Comparison of ENCODE assay signal across 24 cellular contexts in the genomic region with DNA sequence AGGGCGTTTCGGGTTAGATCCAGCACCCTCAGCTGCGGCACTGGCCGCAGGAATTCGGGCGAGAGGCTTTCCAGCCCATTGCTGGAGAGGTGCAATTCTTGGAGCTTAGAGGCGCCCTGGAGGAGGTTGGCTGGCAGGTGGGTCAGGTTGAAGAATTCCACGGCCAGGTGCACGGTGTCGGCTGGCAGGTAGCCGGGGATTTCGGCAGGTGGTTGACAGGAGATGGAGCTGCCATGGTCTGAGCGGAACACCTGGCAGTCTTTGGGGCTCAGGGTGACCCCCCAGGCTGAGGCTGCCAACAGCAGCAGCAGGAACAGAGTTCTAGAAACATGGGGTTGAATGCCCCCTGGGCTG. TPM values are rescaled to one million over a fixed set of nuclear protein-coding genes. Genes with fewer than 3 reads are reported as not detected.
DNase-seq lines count a peak whose midpoint lies in the region; ATAC-seq and TF ChIP-seq lines count a peak whose summit lies in the region.
"Had no signal": no experiment of that assay in that cellular context is flagged by ENCODE, and none has a peak within 500 bp of the region (broad histone marks: within the 10 kb centered on the region; RNA-seq: fewer than 3 reads in every experiment).

No MANE protein-coding gene starts in this region.

- WGBS in right lobe of liver (ENCODE audit: insufficient coverage, low coverage, low lambda C conversion rate, missing lambda C conversion rate): 27% methylated on average over 6 of the region's 13 CpGs

- peak overlapping the region in 8 of 11 experiments; percentile 32 to 95 (median 80); a peak in 12 of 22 replicates for H3K4me2 ChIP-seq in BLaER1 treated with 17β-estradiol and CSF1 and Interleukin-3, amounts not matched to agents 10 nM and 100 nM

- peaks cover 0 to 14% (median 0%) of the 10 kb centered on the region in 11 experiments; a peak in 6 of 22 replicates for H3K27me3 ChIP-seq in BLaER1 treated with 17β-estradiol and CSF1 and Interleukin-3, amounts not matched to agents 10 nM and 100 nM
- H3K27me3 ChIP-seq in right lobe of liver (no peaks in the 10 kb centered on the region), WERI-Rb-1 (ENCODE audit: insufficient read depth, low read depth, severe bottlenecking) (no peaks in the 10 kb centered on the region)

- no peaks in the 10 kb centered on the region for H4K20me1 ChIP-seq in BLaER1 treated with 17β-estradiol and CSF1 and Interleukin-3, amounts not matched to agents 10 nM and 100 nM

- intact Hi-C loops in right lobe of liver (cut with DNase I): no loop called here

- peak overlapping the region in 2 of 10 experiments; percentile 45 to 60; a peak in 3 of 20 replicates for H3K4me3 ChIP-seq in BLaER1 treated with 17β-estradiol and CSF1 and Interleukin-3, amounts not matched to agents 10 nM and 100 nM
- H3K4me3 ChIP-seq in right lobe of liver: peak overlapping the region; percentile 67 to 81 (median 70)
- H3K4me3 ChIP-seq in WERI-Rb-1 (ENCODE audit: low read depth, low read length): no peak overlapping the region

- no peak for TF ChIP-seq POLR2A in right lobe of liver (IDR thresholded peaks at IDR 0.05)

- peak overlapping the region in 6 of 11 experiments; percentile 77 to 84 (median 80); a peak in 9 of 22 replicates for H3K27ac ChIP-seq in BLaER1 treated with 17β-estradiol and CSF1 and Interleukin-3, amounts not matched to agents 10 nM and 100 nM
- peak overlapping the region in 2 of 3 donors; percentile 79 to 81 for H3K27ac ChIP-seq in right lobe of liver
- H3K27ac ChIP-seq in WERI-Rb-1: no peak overlapping the region
- H3K27ac ChIP-seq: brain microvascular endothelial cell, Peyer's patch, transverse colon had no signal

- H3K9me3 ChIP-seq in BLaER1 treated with 17β-estradiol and CSF1 and Interleukin-3, amounts not matched to agents 10 nM and 100 nM (replicated peaks in 1 of 11): peaks cover 9 to 15% (median 11%) of the 10 kb centered on the region in 11 experiments; a peak in 21 of 22 replicates
- H3K9me3 ChIP-seq in right lobe of liver: no peaks in the 10 kb centered on the region
- peaks cover 13% of the 10 kb centered on the region for H3K9me3 ChIP-seq in WERI-Rb-1 (ENCODE audit: severe bottlenecking)
- H3K9me3 ChIP-seq: Peyer's patch, transverse colon had no signal

- peaks cover 0 to 7% (median 0%) of the 10 kb centered on the region in 11 experiments; a peak in 2 of 22 replicates for H3K36me3 ChIP-seq in BLaER1 treated with 17β-estradiol and CSF1 and Interleukin-3, amounts not matched to agents 10 nM and 100 nM
- H3K36me3 ChIP-seq in right lobe of liver (peaks cover 0 to 3% (median 1%) of the 10 kb centered on the region in 4 donors), WERI-Rb-1 (no peaks in the 10 kb centered on the region)
- H3K36me3 ChIP-seq: brain microvascular endothelial cell, left lung, Peyer's patch, transverse colon had no signal

- H3K9ac ChIP-seq in BLaER1 treated with 17β-estradiol and CSF1 and Interleukin-3, amounts not matched to agents 10 nM and 100 nM: peak overlapping the region in 2 of 11 experiments; percentile 20 to 67; a peak in 3 of 22 replicates

- peaks cover 22 to 84% (median 66%) of the 10 kb centered on the region in 10 experiments for H3K4me1 ChIP-seq in BLaER1 treated with 17β-estradiol and CSF1 and Interleukin-3, amounts not matched to agents 10 nM and 100 nM
- H3K4me1 ChIP-seq in right lobe of liver: peaks cover 0 to 46% (median 5%) of the 10 kb centered on the region in 4 donors

- in situ Hi-C loops in KBM-7 (cut with MboI; ENCODE audit: low pct_unique_long_range_greater_than_20kb, low sequenced_read_pairs): no loop called here

- TF ChIP-seq CTCF in right lobe of liver (IDR thresholded peaks at IDR 0.05) (no peak), WERI-Rb-1 (IDR thresholded peaks at IDR 0.05; ENCODE audit: low read depth, low read length) (no peak)

- ATAC-seq in right lobe of liver (no peak), HG02588 (IDR thresholded peaks at IDR 0.05; ENCODE audit: unreplicated experiment) (no peak), GM19035 (IDR thresholded peaks at IDR 0.05; ENCODE audit: unreplicated experiment) (no peak)
- ATAC-seq: HCT116, left lung had no signal

- peak; percentile 96 for DNase-seq in NCI-H1105 treated with DMSO at 0.1 percent for 48 hours (lab: John Stamatoyannopoulos, UW)
- peak; percentile 34 for DNase-seq in NCI-H69 (lab: John Stamatoyannopoulos, UW)
- no peak for DNase-seq in right lobe of liver
- DNase-seq in WERI-Rb-1: no peak
- DNase-seq in KBM-7: no peak
- DNase-seq: activated CD4-positive, alpha-beta T cell treated with anti-CD3 and anti-CD28 coated beads, Interleukin-2, amount 50 U/mL, for 48 hours; activated CD4-positive, CD25-positive, alpha-beta regulatory T cell; activated naive CD4-positive, alpha-beta T cell treated with anti-CD3 and anti-CD28 coated beads for 36 hours; brain microvascular endothelial cell; GF-D8; left lung; naive B cell; NCI-H1436 treated with DMSO at 0.1 percent for 48 hours; Peyer's patch; SIG-M5; transverse colon had no signal

RNA-seq across cellular contexts. Expression of a gene that starts 1.3 kb away (rescaled TPM):
- 1,000 to 10,000 TPM in 2 of 6 experiments, 100 to 1,000 TPM in 4; 331 to 1,334 (median 524) TPM for total RNA-seq in right lobe of liver
- total RNA-seq: A673, chondrocyte had no signal

RNA-seq across cellular contexts. Expression of a gene that starts 3.6 kb away (rescaled TPM):
- total RNA-seq in right lobe of liver: 100 to 1,000 TPM in 4 of 6 experiments, 10 to 100 TPM in 2; 35.0 to 149 (median 117) TPM
- total RNA-seq: activated T-helper 1 cell treated with anti-CD3 and anti-CD28 coated beads, Interleukin-12 subunit alpha, Interleukin-12 subunit beta, Interleukin-2, Interleukin-4 antibody, amounts not matched to agents 30 ng/mL and 10 ng/mL and 1 ng/mL, durations not matched to agents 14 hours and 24 hours and 36 hours; chondrocyte; M059J had no signal

RNA-seq across cellular contexts. Expression of a gene that starts 20.3 kb away (rescaled TPM):
- 10 to 100 TPM; 28.4 to 51.2 (median 39.3) TPM for total RNA-seq in right lobe of liver
- total RNA-seq: activated naive CD4-positive, alpha-beta T cell treated with anti-CD3 and anti-CD28 coated beads for 36 hours; activated T-helper 1 cell treated with anti-CD3 and anti-CD28 coated beads, Interleukin-12 subunit alpha, Interleukin-12 subunit beta, Interleukin-2, Interleukin-4 antibody, amounts not matched to agents 30 ng/mL and 10 ng/mL and 1 ng/mL, durations not matched to agents 14 hours and 24 hours and 36 hours had no signal

RNA-seq across cellular contexts. Expression of a gene that starts 20.9 kb away (rescaled TPM):
- total RNA-seq in right lobe of liver: 1 to 10 TPM; 1.0 to 6.5 (median 2.3) TPM
- total RNA-seq: activated T-helper 1 cell treated with anti-CD3 and anti-CD28 coated beads, Interleukin-12 subunit alpha, Interleukin-12 subunit beta, Interleukin-2, Interleukin-4 antibody, amounts not matched to agents 30 ng/mL and 10 ng/mL and 1 ng/mL, durations not matched to agents 14 hours and 24 hours and 36 hours had no signal

Comparison
In these comparisons a context has a peak if more than half of its experiments do, and no peak if none do; other contexts are left out.
1. DNase-seq: peak in NCI-H1105 treated with DMSO at 0.1 percent for 48 hours (single experiment) and NCI-H69 (single experiment); none in right lobe of liver (0 of 3), WERI-Rb-1 (single experiment) and KBM-7 (single experiment).